In genomic region chr10:123996302-123996701, GRCh38 we compare ENCODE assay signal across 15 cellular contexts.
DNase-seq lines count a peak whose midpoint lies in the region; ATAC-seq and TF ChIP-seq lines count a peak whose summit lies in the region.
"Had no signal": no experiment of that assay in that cellular context is flagged by ENCODE, and none has a peak within 500 bp of the region (broad histone marks: within the 10 kb centered on the region; RNA-seq: fewer than 3 reads in every experiment).

No MANE protein-coding gene starts in this region.

- 90% methylated on average over 7 of the region's 7 CpGs for WGBS in smooth muscle cell (ENCODE audit: low lambda C conversion rate)

- POLR2A ChIA-PET in PC-3 (lab: Charles Lee; ENCODE audit: unreplicated experiment) = interaction anchor here (0.6 kb wide), 1 partner anchor 461 kb away, joined by 3 read pairs; no protein-coding TSS in a partner anchor
- POLR2A ChIA-PET in activated CD4-positive, alpha-beta T cell treated with anti-CD3 and anti-CD28 coated beads for 36 hours (lab: Charles Lee) = no interaction called here

- H3K79me2 ChIP-seq in PC-3 (ENCODE audit: low read length) (no peaks in the 10 kb centered on the region), fibroblast of lung (ENCODE audit: control insufficient read depth, insufficient read depth, low read length) (no peaks in the 10 kb centered on the region), smooth muscle cell (ENCODE audit: low read depth) (no peaks in the 10 kb centered on the region)

- no TSS peak for BruUV-seq in PC-3 (replicated peaks; lab: Mats Ljungman, UMichigan)

- TF ChIP-seq CTCF in PC-3 (conservative IDR thresholded peaks at IDR 0.05; ENCODE audit: low read depth, low read length) (no peak), fibroblast of lung (conservative IDR thresholded peaks at IDR 0.05 in 1 of 2, IDR thresholded peaks at IDR 0.05 in 1 of 2; ENCODE audit: low read depth in 1 of 2, low read length in 2 of 2) (no peak), smooth muscle cell (IDR thresholded peaks at IDR 0.05; ENCODE audit: borderline replicate concordance, insufficient read depth, poor library complexity, severe bottlenecking) (no peak), endothelial cell (IDR thresholded peaks at IDR 0.05; ENCODE audit: unreplicated experiment) (no peak)

- peaks cover 46% of the 10 kb centered on the region for H3K4me1 ChIP-seq in PC-3 (ENCODE audit: insufficient read depth, low read length)
- peaks cover 12% of the 10 kb centered on the region for H3K4me1 ChIP-seq in fibroblast of lung (ENCODE audit: control insufficient read depth, extremely low read depth, insufficient read depth, low read length)
- H3K4me1 ChIP-seq in smooth muscle cell (ENCODE audit: low read depth) = peaks cover 5% of the 10 kb centered on the region

- H3K27ac ChIP-seq in PC-3 (ENCODE audit: low read length) = peak overlapping the region; percentile 92
- peak overlapping the region; percentile 86 for H3K27ac ChIP-seq in fibroblast of lung (ENCODE audit: insufficient read depth, low read length)
- H3K27ac ChIP-seq in smooth muscle cell (ENCODE audit: low read depth) = peak overlapping the region; percentile 92

- H3K4me3 Mint-ChIP-seq in activated CD4-positive, alpha-beta T cell treated with anti-CD3 and anti-CD28 coated beads for 36 hours = no peak overlapping the region
- H3K4me3 Mint-ChIP-seq in endothelial cell (ENCODE audit: unreplicated experiment) = no peak overlapping the region
- H3K4me3 Mint-ChIP-seq: CD4-positive, alpha-beta T cell had no signal

- H3K4me1 Mint-ChIP-seq in activated CD4-positive, alpha-beta T cell treated with anti-CD3 and anti-CD28 coated beads for 36 hours = peaks cover 7% of the 10 kb centered on the region
- peaks cover 22% of the 10 kb centered on the region for H3K4me1 Mint-ChIP-seq in endothelial cell (ENCODE audit: unreplicated experiment)

- H3K27ac Mint-ChIP-seq in activated CD4-positive, alpha-beta T cell treated with anti-CD3 and anti-CD28 coated beads for 36 hours = no peak overlapping the region
- H3K27ac Mint-ChIP-seq in endothelial cell (ENCODE audit: unreplicated experiment) = no peak overlapping the region
- H3K27ac Mint-ChIP-seq: CD4-positive, alpha-beta T cell; immature natural killer cell; progenitor cell of endocrine pancreas; WTC11 had no signal

- H2AFZ ChIP-seq in PC-3 (ENCODE audit: low read length) (no peak overlapping the region), fibroblast of lung (ENCODE audit: low read length) (no peak overlapping the region), smooth muscle cell (ENCODE audit: low read depth) (no peak overlapping the region)

- intact Hi-C loops in PC-3 (cut with micrococcal nuclease) = loop anchor here (2.0 kb wide), 1 partner anchor 96 kb away; the partner anchor contains the start of gene CHST15
- intact Hi-C loops in activated CD4-positive, alpha-beta T cell treated with anti-CD3 and anti-CD28 coated beads for 36 hours (cut with DNase I, micrococcal nuclease) = loop anchor here (5.0 to 10.0 kb wide), 3 partner anchors 156 to 236 kb away; no protein-coding TSS in a partner anchor

- no peaks in the 10 kb centered on the region for H3K36me3 Mint-ChIP-seq in activated CD4-positive, alpha-beta T cell treated with anti-CD3 and anti-CD28 coated beads for 36 hours (ENCODE audit: low read depth)
- H3K36me3 Mint-ChIP-seq in endothelial cell (ENCODE audit: low read depth, unreplicated experiment) = peaks cover 6% of the 10 kb centered on the region
- H3K36me3 Mint-ChIP-seq: immature natural killer cell, WTC11 had no signal

- peak overlapping the region; percentile 61 for H3K9ac ChIP-seq in PC-3 (ENCODE audit: low read length)
- no peak overlapping the region for H3K9ac ChIP-seq in fibroblast of lung (ENCODE audit: insufficient read depth, low read length)
- no peak overlapping the region for H3K9ac ChIP-seq in smooth muscle cell (ENCODE audit: low read depth)

- DNase-seq in Daoy (ENCODE audit: low read depth) (peak; percentile 14), PC-3 (peak; percentile 32), fibroblast of lung (ENCODE audit: low read depth in 2 of 2) (no peak), smooth muscle cell (lab: John Stamatoyannopoulos, UW; ENCODE audit: unreplicated experiment) (no peak), endothelial cell (ENCODE audit: low spot score) (no peak)
- no peak for DNase-seq in activated CD4-positive, alpha-beta T cell treated with anti-CD3 and anti-CD28 coated beads for 36 hours
- DNase-seq: effector memory CD4-positive, alpha-beta T cell; midbrain; NCI-H2227 treated with DMSO at 0.1 percent for 48 hours had no signal

- no peaks in the 10 kb centered on the region for H3K9me2 ChIP-seq in PC-3 (replicated peaks; ENCODE audit: low read length)

- H3K27me3 Mint-ChIP-seq in activated CD4-positive, alpha-beta T cell treated with anti-CD3 and anti-CD28 coated beads for 36 hours = peaks cover 29% of the 10 kb centered on the region
- H3K27me3 Mint-ChIP-seq in endothelial cell (ENCODE audit: unreplicated experiment) = peaks cover 40% of the 10 kb centered on the region

- CTCF ChIA-PET in PC-3 (lab: Charles Lee) = interaction anchor here (0.5 to 2.6 kb wide), 3 partner anchors 40 to 402 kb away, joined by 3 to 37 read pairs (median 9); no protein-coding TSS in a partner anchor
- CTCF ChIA-PET in activated CD4-positive, alpha-beta T cell treated with anti-CD3 and anti-CD28 coated beads for 36 hours (lab: Charles Lee) = interaction anchor here (0.5 to 5.3 kb wide), 13 partner anchors 9 to 464 kb away, joined by 3 to 105 read pairs (median 3); no protein-coding TSS in a partner anchor

- H3K9me3 ChIP-seq in PC-3 (ENCODE audit: low read length) (no peaks in the 10 kb centered on the region), fibroblast of lung (ENCODE audit: control insufficient read depth, insufficient read depth, low read depth, low read length) (no peaks in the 10 kb centered on the region), smooth muscle cell (replicated peaks; ENCODE audit: low read depth) (no peaks in the 10 kb centered on the region)

- H3K4me2 ChIP-seq in PC-3 (ENCODE audit: low read length) (peak overlapping the region; percentile 88), fibroblast of lung (ENCODE audit: extremely low read depth, insufficient read depth, low read length) (peak overlapping the region; percentile 94), smooth muscle cell (peak overlapping the region; percentile 85)

- no peaks in the 10 kb centered on the region for H3F3A ChIP-seq in PC-3 (ENCODE audit: low read length, unreplicated experiment)
- H3F3A ChIP-seq in smooth muscle cell (ENCODE audit: low read depth) = peaks cover 5% of the 10 kb centered on the region

- ATAC-seq in PC-3 = no peak
- ATAC-seq in HG03469 (IDR thresholded peaks at IDR 0.05; ENCODE audit: unreplicated experiment) = no peak
- ATAC-seq in activated CD4-positive, alpha-beta T cell treated with anti-CD3 and anti-CD28 coated beads for 36 hours = no peak
- ATAC-seq in GM21515 (IDR thresholded peaks at IDR 0.05; ENCODE audit: unreplicated experiment) = no peak

- H3K4me3 ChIP-seq in PC-3 (ENCODE audit: low read length) = peak overlapping the region; percentile 66; the same call in 1 of the 2 replicates
- H3K4me3 ChIP-seq in fibroblast of lung (replicated peaks in 1 of 4; ENCODE audit: control extremely low read depth in 1 of 4, insufficient read depth in 1 of 4, low read depth in 3 of 4, low read length in 4 of 4) = no peak overlapping the region
- no peak overlapping the region for H3K4me3 ChIP-seq in smooth muscle cell

- H3K36me3 ChIP-seq in PC-3 (ENCODE audit: low read depth, low read length) (no peaks in the 10 kb centered on the region), fibroblast of lung (ENCODE audit: control insufficient read depth, insufficient read depth, low read length) (no peaks in the 10 kb centered on the region), smooth muscle cell (ENCODE audit: low read depth) (no peaks in the 10 kb centered on the region)

- H4K20me1 ChIP-seq in PC-3 (ENCODE audit: low read length) = no peaks in the 10 kb centered on the region
- no peaks in the 10 kb centered on the region for H4K20me1 ChIP-seq in fibroblast of lung (ENCODE audit: control insufficient read depth, extremely low read depth, insufficient read depth, low read length)
- no peaks in the 10 kb centered on the region for H4K20me1 ChIP-seq in smooth muscle cell (ENCODE audit: low read depth)

- H3K9me3 Mint-ChIP-seq in activated CD4-positive, alpha-beta T cell treated with anti-CD3 and anti-CD28 coated beads for 36 hours (ENCODE audit: low read depth) = no peaks in the 10 kb centered on the region
- H3K9me3 Mint-ChIP-seq in endothelial cell (ENCODE audit: unreplicated experiment) = no peaks in the 10 kb centered on the region
- H3K9me3 Mint-ChIP-seq: CD4-positive, alpha-beta T cell; immature natural killer cell; WTC11 had no signal

- H3K27me3 ChIP-seq in PC-3 (ENCODE audit: low read length) = no peaks in the 10 kb centered on the region
- peaks cover 9% of the 10 kb centered on the region for H3K27me3 ChIP-seq in fibroblast of lung (ENCODE audit: control insufficient read depth, insufficient read depth, low read length)
- no peaks in the 10 kb centered on the region for H3K27me3 ChIP-seq in smooth muscle cell (ENCODE audit: low read depth)

Comparison
In these comparisons a context has a peak if more than half of its experiments do, and no peak if none do; other contexts are left out.
1. DNase-seq: peak in Daoy (single experiment) and PC-3 (single experiment); none in fibroblast of lung (0 of 2), smooth muscle cell (single experiment), activated CD4-positive, alpha-beta T cell treated with anti-CD3 and anti-CD28 coated beads for 36 hours (single experiment) and endothelial cell (single experiment).
2. Peak in every context shown above with its lines, with median percentiles within 50 percentile points of each other: H3K27ac ChIP-seq and H3K4me2 ChIP-seq.